ENCODE assay signal across 20 cellular contexts in the genomic region with DNA sequence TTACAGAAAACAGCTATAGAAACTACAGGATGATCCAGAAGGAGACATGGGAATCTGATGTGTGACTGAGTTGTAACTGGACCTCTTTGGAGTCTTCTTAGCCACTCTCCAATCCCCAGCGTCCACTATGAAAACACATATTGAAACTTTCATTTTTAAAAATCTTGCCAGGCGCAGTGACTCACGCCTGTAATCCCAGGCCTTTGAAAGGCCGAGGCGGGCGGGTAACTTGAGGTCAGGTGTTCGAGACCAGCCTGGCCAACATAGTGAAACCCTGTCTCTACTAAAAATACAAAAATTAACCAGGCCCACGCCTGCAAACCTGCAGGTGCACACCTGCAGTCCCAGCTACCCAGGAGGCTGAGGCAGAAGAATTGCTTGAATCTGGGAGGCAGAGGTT.
"Had no signal": no experiment of that assay in that cellular context is flagged by ENCODE, and none has a peak within 500 bp of the region (broad histone marks: within the 10 kb centered on the region; RNA-seq: fewer than 3 reads in every experiment).

No MANE protein-coding gene starts in this region.

- DNase-seq: activated CD4-positive, alpha-beta T cell treated with anti-CD3 and anti-CD28 coated beads for 48 hours; activated CD4-positive, CD25-positive, alpha-beta regulatory T cell; activated CD8-positive, alpha-beta T cell treated with anti-CD3 and anti-CD28 coated beads, Interleukin-2, amount 10 ng/mL, durations not matched to agents 7 days and 5 days; activated naive CD4-positive, alpha-beta T cell treated with anti-CD3 and anti-CD28 coated beads, Interleukin-2, amount 10 ng/mL, durations not matched to agents 7 days and 5 days; activated T-cell treated with anti-CD3 and anti-CD28 coated beads, Interleukin-2, amount 50 U/mL, for 24 hours; effector CD8-positive, alpha-beta T cell; natural killer cell; pancreas; sigmoid colon; spleen; stimulated activated naive B cell treated with anti-CD40 and anti-IgM and Interleukin-4, amounts not matched to agents 10 μg/mL and 1 μg/mL and 100 μg/mL, for 72 hours; T-helper 1 cell; T-helper 9 cell had no signal

- H3K4me1 ChIP-seq: pancreas had no signal

- H2AFZ ChIP-seq: hepatocyte had no signal

- H3K27ac Mint-ChIP-seq: activated CD8-positive, alpha-beta T cell treated with anti-CD3 and anti-CD28 coated beads, Interleukin-2, amount 10 ng/mL, durations not matched to agents 7 days and 5 days; activated naive CD4-positive, alpha-beta T cell treated with anti-CD3 and anti-CD28 coated beads, Interleukin-2, amount 10 ng/mL, durations not matched to agents 7 days and 5 days; activated T-cell treated with anti-CD3 and anti-CD28 coated beads, Interleukin-2, amount 50 U/mL, for 24 hours; activated T-helper 2 cell treated with anti-CD3 and anti-CD28 coated beads, Interferon-gamma antibody, Interleukin-2, Interleukin-4, amounts not matched to agents 10 μg/mL and 5 μg/mL and 100 μg/mL, durations not matched to agents 14 hours and 24 hours and 36 hours; dendritic cell treated with granulocyte-macrophage colony-stimulating factor and Interleukin-4, amounts not matched to agents 40 ng/mL and 50 ng/mL, for 4 days; natural killer cell had no signal

- ATAC-seq: activated CD8-positive, alpha-beta T cell treated with anti-CD3 and anti-CD28 coated beads, Interleukin-2, amount 10 ng/mL, durations not matched to agents 7 days and 5 days; natural killer cell; stimulated activated naive B cell treated with anti-CD40 and anti-IgM and Interleukin-4, amounts not matched to agents 10 μg/mL and 1 μg/mL and 100 μg/mL, for 72 hours had no signal

- H3K4me2 ChIP-seq: hepatocyte had no signal

- H3K36me3 Mint-ChIP-seq: natural killer cell had no signal

- H3K36me3 ChIP-seq: neutrophil, pancreas, sigmoid colon had no signal

- H3K27me3 ChIP-seq: esophagus muscularis mucosa, hepatocyte, neutrophil, pancreas, sigmoid colon, spleen, tibial nerve had no signal

- H3K27ac ChIP-seq: hepatocyte, neutrophil, pancreas, spleen had no signal

- H3K9me3 Mint-ChIP-seq: activated naive CD4-positive, alpha-beta T cell treated with anti-CD3 and anti-CD28 coated beads, Interleukin-2, amount 10 ng/mL, durations not matched to agents 7 days and 5 days; activated T-cell treated with anti-CD3 and anti-CD28 coated beads, Interleukin-2, amount 50 U/mL, for 24 hours; activated T-helper 2 cell treated with anti-CD3 and anti-CD28 coated beads, Interferon-gamma antibody, Interleukin-2, Interleukin-4, amounts not matched to agents 10 μg/mL and 5 μg/mL and 100 μg/mL, durations not matched to agents 14 hours and 24 hours and 36 hours; dendritic cell treated with granulocyte-macrophage colony-stimulating factor and Interleukin-4, amounts not matched to agents 40 ng/mL and 50 ng/mL, for 4 days; natural killer cell; stimulated activated naive B cell treated with anti-CD40 and anti-IgM and Interleukin-4, amounts not matched to agents 10 μg/mL and 1 μg/mL and 100 μg/mL, for 72 hours had no signal

- H3K4me3 Mint-ChIP-seq: activated CD8-positive, alpha-beta T cell treated with anti-CD3 and anti-CD28 coated beads, Interleukin-2, amount 10 ng/mL, durations not matched to agents 7 days and 5 days; activated naive CD4-positive, alpha-beta T cell treated with anti-CD3 and anti-CD28 coated beads, Interleukin-2, amount 10 ng/mL, durations not matched to agents 7 days and 5 days; activated T-cell treated with anti-CD3 and anti-CD28 coated beads, Interleukin-2, amount 50 U/mL, for 24 hours; dendritic cell treated with granulocyte-macrophage colony-stimulating factor and Interleukin-4, amounts not matched to agents 40 ng/mL and 50 ng/mL, for 4 days; natural killer cell; stimulated activated naive B cell treated with anti-CD40 and anti-IgM and Interleukin-4, amounts not matched to agents 10 μg/mL and 1 μg/mL and 100 μg/mL, for 72 hours had no signal

- H3K27me3 Mint-ChIP-seq: activated naive CD4-positive, alpha-beta T cell treated with anti-CD3 and anti-CD28 coated beads, Interleukin-2, amount 10 ng/mL, durations not matched to agents 7 days and 5 days; activated T-cell treated with anti-CD3 and anti-CD28 coated beads, Interleukin-2, amount 50 U/mL, for 24 hours; dendritic cell treated with granulocyte-macrophage colony-stimulating factor and Interleukin-4, amounts not matched to agents 40 ng/mL and 50 ng/mL, for 4 days; stimulated activated naive B cell treated with anti-CD40 and anti-IgM and Interleukin-4, amounts not matched to agents 10 μg/mL and 1 μg/mL and 100 μg/mL, for 72 hours had no signal

- H3K4me3 ChIP-seq: esophagus muscularis mucosa, hepatocyte, lung, pancreas, sigmoid colon, spleen, tibial nerve had no signal

- H3K9me3 ChIP-seq: esophagus muscularis mucosa, neutrophil, pancreas, sigmoid colon, spleen, tibial nerve had no signal
